Comparison of ENCODE assay signal across 21 cellular contexts in genomic region chr7:80070391-80070790, GRCh38.
DNase-seq lines count a peak whose midpoint lies in the region; ATAC-seq and TF ChIP-seq lines count a peak whose summit lies in the region.
"Had no signal": no experiment of that assay in that cellular context is flagged by ENCODE, and none has a peak within 500 bp of the region (broad histone marks: within the 10 kb centered on the region; RNA-seq: fewer than 3 reads in every experiment).

No MANE protein-coding gene starts in this region.

- H3K27ac ChIP-seq in GM23248 = no peak overlapping the region
- H3K27ac ChIP-seq in spleen = no peak overlapping the region
- no peak overlapping the region for H3K27ac ChIP-seq in naive thymus-derived CD4-positive, alpha-beta T cell (ENCODE audit: low read depth, low read length)
- no peak overlapping the region for H3K27ac ChIP-seq in left lung
- no peak overlapping the region for H3K27ac ChIP-seq in testis

- no peak for ATAC-seq in naive thymus-derived CD4-positive, alpha-beta T cell
- ATAC-seq in left lung = no peak

- H3K36me3 Mint-ChIP-seq in naive thymus-derived CD4-positive, alpha-beta T cell = peaks cover 0 to 8% (median 0%) of the 10 kb centered on the region in 5 donors
- H3K36me3 Mint-ChIP-seq: CD14-positive monocyte had no signal

- intact Hi-C loops in spleen (cut with DNase I; ENCODE audit: low total_unique reads) = no loop called here
- intact Hi-C loops in naive thymus-derived CD4-positive, alpha-beta T cell (cut with micrococcal nuclease) = no loop called here
- intact Hi-C loops in left lung (cut with DNase I) = no loop called here
- intact Hi-C loops in testis (cut with DNase I; ENCODE audit: low total_unique reads) = no loop called here

- H3K36me3 ChIP-seq in GM23248 (ENCODE audit: low read depth) = no peaks in the 10 kb centered on the region
- no peaks in the 10 kb centered on the region for H3K36me3 ChIP-seq in spleen
- H3K36me3 ChIP-seq in naive thymus-derived CD4-positive, alpha-beta T cell (ENCODE audit: control insufficient read depth in 2 of 3, insufficient read depth in 3 of 3, low read length in 3 of 3) = no peaks in the 10 kb centered on the region
- no peaks in the 10 kb centered on the region for H3K36me3 ChIP-seq in left lung
- no peaks in the 10 kb centered on the region for H3K36me3 ChIP-seq in testis (ENCODE audit: low read depth, missing control alignments)

- no peaks in the 10 kb centered on the region for H3K27me3 ChIP-seq in GM23248 (replicated peaks; ENCODE audit: insufficient read depth)
- no peaks in the 10 kb centered on the region for H3K27me3 ChIP-seq in spleen (replicated peaks in 1 of 7)
- H3K27me3 ChIP-seq in naive thymus-derived CD4-positive, alpha-beta T cell (ENCODE audit: control insufficient read depth in 2 of 2, insufficient read depth in 2 of 2, low read length in 2 of 2) = no peaks in the 10 kb centered on the region
- no peaks in the 10 kb centered on the region for H3K27me3 ChIP-seq in left lung
- H3K27me3 ChIP-seq in testis = no peaks in the 10 kb centered on the region

- no peaks in the 10 kb centered on the region for H3F3A ChIP-seq in GM23248 (ENCODE audit: insufficient read depth)

- H3K4me1 ChIP-seq in GM23248 (ENCODE audit: insufficient read depth) (no peaks in the 10 kb centered on the region), spleen (no peaks in the 10 kb centered on the region), left lung (no peaks in the 10 kb centered on the region), testis (no peaks in the 10 kb centered on the region)
- no peaks in the 10 kb centered on the region for H3K4me1 ChIP-seq in naive thymus-derived CD4-positive, alpha-beta T cell (ENCODE audit: control insufficient read depth in 2 of 2, insufficient read depth in 2 of 2, low read length in 2 of 2)

- H3K27me3 Mint-ChIP-seq in naive thymus-derived CD4-positive, alpha-beta T cell = peaks cover 0 to 2% (median 0%) of the 10 kb centered on the region in 5 donors

- H2AFZ ChIP-seq in GM23248 = no peak overlapping the region

- peaks cover 0 to 17% (median 6%) of the 10 kb centered on the region in 11 donors for H3K9me3 Mint-ChIP-seq in naive thymus-derived CD4-positive, alpha-beta T cell

- H4K20me1 ChIP-seq in GM23248 (ENCODE audit: insufficient read depth) = no peaks in the 10 kb centered on the region

- H3K4me3 ChIP-seq in GM23248 (no peak overlapping the region), cardiac fibroblast (replicated peaks in 1 of 2; ENCODE audit: low read depth in 2 of 2, low read length in 2 of 2) (no peak overlapping the region), foreskin fibroblast (ENCODE audit: low read depth in 1 of 2, low read length in 2 of 2) (no peak overlapping the region), spleen (no peak overlapping the region), left lung (no peak overlapping the region), testis (no peak overlapping the region)
- no peak overlapping the region for H3K4me3 ChIP-seq in naive thymus-derived CD4-positive, alpha-beta T cell (ENCODE audit: low read length)

- CTCF ChIA-PET in naive thymus-derived CD4-positive, alpha-beta T cell (lab: Charles Lee) = no interaction called here

- TF ChIP-seq CTCF in cardiac fibroblast (IDR thresholded peaks at IDR 0.05; ENCODE audit: low read depth, low read length) = no peak
- no peak for TF ChIP-seq CTCF in foreskin fibroblast (IDR thresholded peaks at IDR 0.05; ENCODE audit: low read depth, low read length)
- TF ChIP-seq CTCF in spleen (IDR thresholded peaks at IDR 0.05 in 8 of 11, conservative IDR thresholded peaks at IDR 0.05 in 3 of 11) = no peak
- TF ChIP-seq CTCF in left lung (IDR thresholded peaks at IDR 0.05) = no peak
- TF ChIP-seq CTCF in testis (IDR thresholded peaks at IDR 0.05) = no peak

- TF ChIP-seq POLR2A in spleen (IDR thresholded peaks at IDR 0.05) = no peak
- no peak for TF ChIP-seq POLR2A in testis (IDR thresholded peaks at IDR 0.05)

- H3K4me3 Mint-ChIP-seq in naive thymus-derived CD4-positive, alpha-beta T cell = no peak overlapping the region
- H3K4me3 Mint-ChIP-seq: CD14-positive monocyte, HFFc6 had no signal

- H3K9me2 ChIP-seq in GM23248 (ENCODE audit: insufficient read depth) = no peaks in the 10 kb centered on the region

- H3K4me1 Mint-ChIP-seq in naive thymus-derived CD4-positive, alpha-beta T cell = no peaks in the 10 kb centered on the region
- H3K4me1 Mint-ChIP-seq: CD14-positive monocyte had no signal

- DNase-seq in GM23248 (peak; percentile 30), cardiac fibroblast (ENCODE audit: low read depth in 2 of 2) (peak; percentile 22 to 52), foreskin fibroblast (peak; percentile 29 to 50), renal cortical epithelial cell (ENCODE audit: low read depth) (peak; percentile 30), spleen (no peak), left lung (no peak), testis (no peak)
- no peak for DNase-seq in naive thymus-derived CD4-positive, alpha-beta T cell
- DNase-seq: AML-193, COR-L47, DMS153, EL, HFFc6, Karpas-422, MM.1S, NCI-H1105, NCI-H1694, NCI-H524 treated with DMSO at 0.1 percent for 48 hours, OCI-M1, SHP77 treated with DMSO at 0.1 percent for 48 hours had no signal

- no peaks in the 10 kb centered on the region for H3K9me3 ChIP-seq in GM23248 (ENCODE audit: low read depth)
- H3K9me3 ChIP-seq in spleen = peaks cover 0 to 21% (median 15%) of the 10 kb centered on the region in 8 donors
- H3K9me3 ChIP-seq in naive thymus-derived CD4-positive, alpha-beta T cell (ENCODE audit: control insufficient read depth in 2 of 3, low read length in 3 of 3) = no peaks in the 10 kb centered on the region
- peaks cover 0 to 9% of the 10 kb centered on the region in 2 donors for H3K9me3 ChIP-seq in left lung
- H3K9me3 ChIP-seq in testis = no peaks in the 10 kb centered on the region

- no peak overlapping the region for H3K9ac ChIP-seq in GM23248

- POLR2A ChIA-PET in naive thymus-derived CD4-positive, alpha-beta T cell (lab: Charles Lee) = no interaction called here

- no peaks in the 10 kb centered on the region for H3K79me2 ChIP-seq in GM23248 (ENCODE audit: insufficient read depth)

- no peak overlapping the region for H3K27ac Mint-ChIP-seq in naive thymus-derived CD4-positive, alpha-beta T cell
- H3K27ac Mint-ChIP-seq: CD14-positive monocyte, HFFc6 had no signal

- in situ Hi-C loops in GM23248 (cut with MboI) = no loop called here

- H3K4me2 ChIP-seq in GM23248 (ENCODE audit: unreplicated experiment) = no peak overlapping the region

- WGBS in GM23248 (ENCODE audit: low coverage in 1 of 2, low lambda C conversion rate in 2 of 2, missing lambda C conversion rate in 2 of 2), 2 experiments = 73 to 76% methylated on average over 2 of the region's 2 CpGs
- whole genome bisulfite sequencing in spleen, 5 donors = 29 to 81% (median 48%) methylated on average over 2 of the region's 2 CpGs
- 67 to 84% methylated on average over 2 of the region's 2 CpGs for WGBS in testis, 2 donors

Comparison
In these comparisons a context has a peak if more than half of its experiments do, and no peak if none do; other contexts are left out.
1. DNase-seq: peak in GM23248 (single experiment), cardiac fibroblast (2 of 2), foreskin fibroblast (2 of 2) and renal cortical epithelial cell (single experiment); none in spleen (single experiment), naive thymus-derived CD4-positive, alpha-beta T cell (0 of 9), left lung (0 of 2) and testis (single experiment).